In genomic region chr17:376936-377863, GRCh38 we compare ENCODE assay signal across 15 cellular contexts. TPM values are rescaled to one million over a fixed set of nuclear protein-coding genes. Genes with fewer than 3 reads are reported as not detected.
DNase-seq lines count a peak whose midpoint lies in the region; ATAC-seq and TF ChIP-seq lines count a peak whose summit lies in the region.
"Had no signal": no experiment of that assay in that cellular context is flagged by ENCODE, and none has a peak within 500 bp of the region (broad histone marks: within the 10 kb centered on the region; RNA-seq: fewer than 3 reads in every experiment).

No MANE protein-coding gene starts in this region.

- DNase-seq in DMS153 treated with DMSO at 0.1 percent for 48 hours (lab: John Stamatoyannopoulos, UW; ENCODE audit: unreplicated experiment): peak; percentile 46
- peak; percentile 56 for DNase-seq in MG63
- peak; percentile 89 to 94 (median 92) for DNase-seq in body of pancreas
- DNase-seq in mucosa of descending colon: no peak
- no peak for DNase-seq in activated naive CD4-positive, alpha-beta T cell (lab: John Stamatoyannopoulos, UW)
- DNase-seq in SKM-1 treated with dmso at 0.1 percent for 144 hours (lab: John Stamatoyannopoulos, UW; ENCODE audit: unreplicated experiment): no peak
- DNase-seq: activated T-cell treated with anti-CD3 and anti-CD28 coated beads, Interleukin-2, amount 50 U/mL, for 1 hour; CD8-positive, alpha-beta memory T cell; Karpas-422; SIG-M5; stimulated activated naive CD8-positive, alpha-beta T cell treated with anti-CD3 and anti-CD28 coated beads, Interleukin-15, Interleukin-2, amounts not matched to agents 100 U/mL and 50 U/mL, for 24 hours had no signal

- TF ChIP-seq POLR2A in body of pancreas (IDR thresholded peaks at IDR 0.05): no peak

- H3K4me1 Mint-ChIP-seq in stimulated activated memory B cell treated with anti-CD40 and anti-IgM and Interleukin-4, amounts not matched to agents 10 μg/mL and 1 μg/mL and 100 μg/mL, for 72 hours: peaks cover 5% of the 10 kb centered on the region

- no peaks in the 10 kb centered on the region for H3K36me3 ChIP-seq in MG63
- no peaks in the 10 kb centered on the region for H3K36me3 ChIP-seq in body of pancreas (replicated peaks in 1 of 2; ENCODE audit: insufficient read depth in 1 of 2, low read depth in 2 of 2)
- H3K36me3 ChIP-seq in mucosa of descending colon (ENCODE audit: low read depth): no peaks in the 10 kb centered on the region

- no peak overlapping the region for H3K4me3 ChIP-seq in MG63
- no peak overlapping the region for H3K4me3 ChIP-seq in body of pancreas
- H3K4me3 ChIP-seq in mucosa of descending colon: no peak overlapping the region

- WGBS in body of pancreas, 2 donors: 53 to 66% methylated on average over 14 of the region's 14 CpGs

- no peaks in the 10 kb centered on the region for H3K9me3 ChIP-seq in MG63
- H3K9me3 ChIP-seq in body of pancreas: no peaks in the 10 kb centered on the region
- H3K9me3 ChIP-seq in mucosa of descending colon: no peaks in the 10 kb centered on the region

- H3K36me3 Mint-ChIP-seq in stimulated activated memory B cell treated with anti-CD40 and anti-IgM and Interleukin-4, amounts not matched to agents 10 μg/mL and 1 μg/mL and 100 μg/mL, for 72 hours: no peaks in the 10 kb centered on the region
- H3K36me3 Mint-ChIP-seq: CD8-positive, alpha-beta memory T cell had no signal

- H3K27ac ChIP-seq in body of pancreas: peak overlapping the region; percentile 16 to 43 (median 40)
- H3K27ac ChIP-seq: VCaP had no signal

- H3K4me1 ChIP-seq in body of pancreas (peaks cover 50% of the 10 kb centered on the region), mucosa of descending colon (ENCODE audit: low read depth) (peaks cover 7% of the 10 kb centered on the region)

- H3K9me3 Mint-ChIP-seq in stimulated activated memory B cell treated with anti-CD40 and anti-IgM and Interleukin-4, amounts not matched to agents 10 μg/mL and 1 μg/mL and 100 μg/mL, for 72 hours: peaks cover 2% of the 10 kb centered on the region
- H3K9me3 Mint-ChIP-seq: CD8-positive, alpha-beta memory T cell; neural crest cell had no signal

- intact Hi-C loops in body of pancreas (cut with DNase I): no loop called here
- intact Hi-C loops in mucosa of descending colon (cut with DNase I, micrococcal nuclease): no loop called here

- TF ChIP-seq CTCF in body of pancreas (IDR thresholded peaks at IDR 0.05): no peak
- no peak for TF ChIP-seq CTCF in mucosa of descending colon (IDR thresholded peaks at IDR 0.05)

- peak; percentile 96 for ATAC-seq in body of pancreas
- ATAC-seq in mucosa of descending colon: peak; percentile 86
- ATAC-seq in GM21786 (IDR thresholded peaks at IDR 0.05; ENCODE audit: unreplicated experiment): no peak
- ATAC-seq in stimulated activated memory B cell treated with anti-CD40 and anti-IgM and Interleukin-4, amounts not matched to agents 10 μg/mL and 1 μg/mL and 100 μg/mL, for 72 hours: no peak
- ATAC-seq: stimulated activated naive CD8-positive, alpha-beta T cell treated with anti-CD3 and anti-CD28 coated beads, Interleukin-15, Interleukin-2, amounts not matched to agents 100 U/mL and 50 U/mL, for 24 hours had no signal

- peaks cover 27% of the 10 kb centered on the region for H3K27me3 Mint-ChIP-seq in stimulated activated memory B cell treated with anti-CD40 and anti-IgM and Interleukin-4, amounts not matched to agents 10 μg/mL and 1 μg/mL and 100 μg/mL, for 72 hours

- H3K4me3 Mint-ChIP-seq in stimulated activated memory B cell treated with anti-CD40 and anti-IgM and Interleukin-4, amounts not matched to agents 10 μg/mL and 1 μg/mL and 100 μg/mL, for 72 hours: no peak overlapping the region
- H3K4me3 Mint-ChIP-seq: CD8-positive, alpha-beta memory T cell; neural crest cell had no signal

- no peak overlapping the region for H3K27ac Mint-ChIP-seq in stimulated activated memory B cell treated with anti-CD40 and anti-IgM and Interleukin-4, amounts not matched to agents 10 μg/mL and 1 μg/mL and 100 μg/mL, for 72 hours

- no peaks in the 10 kb centered on the region for H3K27me3 ChIP-seq in MG63
- no peaks in the 10 kb centered on the region for H3K27me3 ChIP-seq in body of pancreas

RNA-seq across cellular contexts. Expression of gene RPH3AL, which starts 24.6 kb away (rescaled TPM):
- total RNA-seq in MG63 (2014; rRNA removed; shearing (Covaris generic); ENCODE audit: low replicate concordance): 0.64 and 2.3 TPM in 2 replicates
- total RNA-seq in body of pancreas (10 to 100 TPM; 77.1 to 89.5 TPM), mucosa of descending colon (10 to 100 TPM; 24.0 to 44.1 (median 36.7) TPM)

Comparison
In these comparisons a context has a peak if more than half of its experiments do, and no peak if none do; other contexts are left out.
1. DNase-seq: peak in DMS153 treated with DMSO at 0.1 percent for 48 hours (single experiment), MG63 (single experiment) and body of pancreas (4 of 4); none in mucosa of descending colon (0 of 3), activated naive CD4-positive, alpha-beta T cell (0 of 4) and SKM-1 treated with dmso at 0.1 percent for 144 hours (single experiment).
2. ATAC-seq: peak in body of pancreas (single experiment) and mucosa of descending colon (single experiment); none in GM21786 (single experiment) and stimulated activated memory B cell treated with anti-CD40 and anti-IgM and Interleukin-4, amounts not matched to agents 10 μg/mL and 1 μg/mL and 100 μg/mL, for 72 hours (single experiment).